Comparison of ENCODE assay signal across 28 cellular contexts in genomic region chr10:126068357-126068756, GRCh38.
"Had no signal": no experiment of that assay in that cellular context is flagged by ENCODE, and none has a peak within 500 bp of the region (broad histone marks: within the 10 kb centered on the region; RNA-seq: fewer than 3 reads in every experiment).

No MANE protein-coding gene starts in this region.

- H3K4me3 ChIP-seq: body of pancreas, cardiac muscle cell, colonic mucosa, dorsolateral prefrontal cortex, esophagus muscularis mucosa, gastrocnemius medialis had no signal

- H3K27ac ChIP-seq: body of pancreas, cardiac muscle cell, colonic mucosa, dorsolateral prefrontal cortex, esophagus muscularis mucosa, foreskin keratinocyte, gastrocnemius medialis had no signal

- DNase-seq: activated CD4-positive, alpha-beta memory T cell treated with anti-CD3 and anti-CD28 coated beads, Interleukin-2, amount 10 ng/mL, durations not matched to agents 7 days and 5 days; activated CD4-positive, alpha-beta T cell treated with anti-CD3 and anti-CD28 coated beads for 36 hours; activated CD4-positive, alpha-beta T cell treated with anti-CD3 and anti-CD28 coated beads, Interleukin-2, amount 10 ng/mL, durations not matched to agents 7 days and 5 days; activated CD4-positive, alpha-beta T cell treated with anti-CD3 and anti-CD28 coated beads, Interleukin-2, amount 50 U/mL, for 4 hours; activated CD4-positive, CD25-positive, alpha-beta regulatory T cell; activated CD4-positive, CD25-positive, alpha-beta regulatory T cell treated with anti-CD3 and anti-CD28 coated beads, Interleukin-2, amount 50 U/mL, for 72 hours; activated CD8-positive, alpha-beta memory T cell treated with anti-CD3 and anti-CD28 coated beads for 24 hours; activated effector memory CD4-positive, alpha-beta T cell treated with Interleukin-2 at 50 U/mL for 16 hours; activated gamma-delta T cell treated with Interleukin-2 at 50 U/mL for 16 hours; activated naive CD4-positive, alpha-beta T cell treated with anti-CD3 and anti-CD28 coated beads, Interleukin-2, amount 50 U/mL, for 16 hours; activated naive CD4-positive, alpha-beta T cell treated with Interleukin-2 at 50 U/mL for 16 hours; activated T-cell treated with anti-CD3 and anti-CD28 coated beads, Interleukin-2, amount 50 U/mL, for 4 hours; amniotic stem cell; aorta; body of pancreas; central memory CD4-positive, alpha-beta T cell; cerebellar nuclear complex; colonic mucosa; dorsolateral prefrontal cortex; effector memory CD4-positive, alpha-beta T cell; endodermal cell; erythroblast; foreskin keratinocyte; gastrocnemius medialis; glutamatergic neuron; T-helper 2 cell had no signal

- H3K4me1 ChIP-seq: body of pancreas, colonic mucosa, gastrocnemius medialis had no signal

- H3K36me3 ChIP-seq: cardiac muscle cell, colonic mucosa, esophagus muscularis mucosa, gastrocnemius medialis had no signal

- H3K9me3 ChIP-seq: body of pancreas, colonic mucosa, esophagus muscularis mucosa, gastrocnemius medialis had no signal

- H3K27me3 ChIP-seq: body of pancreas, cardiac muscle cell, colonic mucosa, dorsolateral prefrontal cortex, esophagus muscularis mucosa, foreskin keratinocyte, gastrocnemius medialis had no signal
